ENCODE assay signal across 10 cellular contexts in the genomic region with DNA sequence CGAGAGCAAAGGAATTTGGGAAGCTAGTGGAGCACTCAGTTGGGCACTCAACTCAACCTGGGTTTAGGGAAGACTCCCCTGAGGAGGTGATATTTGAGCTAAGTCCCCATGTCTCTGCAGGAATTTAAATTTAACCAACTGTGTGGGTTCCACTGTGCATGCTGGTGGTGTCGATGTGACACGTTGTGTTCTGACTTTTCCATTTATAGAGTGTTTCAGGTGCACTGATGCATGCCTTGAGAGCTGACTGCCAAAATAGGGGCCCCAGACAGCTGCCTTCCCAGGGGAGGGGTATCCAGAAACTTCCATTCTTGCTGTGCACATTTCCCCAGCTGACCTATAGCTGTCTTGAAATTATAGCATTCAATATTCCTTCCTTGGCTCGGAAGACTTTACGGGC.
"Had no signal": no experiment of that assay in that cellular context is flagged by ENCODE, and none has a peak within 500 bp of the region (broad histone marks: within the 10 kb centered on the region; RNA-seq: fewer than 3 reads in every experiment).

No MANE protein-coding gene starts in this region.

- H3K27ac ChIP-seq: epithelial cell of prostate, gastroesophageal sphincter, neutrophil, WERI-Rb-1 had no signal

- DNase-seq: activated CD4-positive, alpha-beta T cell treated with anti-CD3 and anti-CD28 coated beads for 4 hours; amniotic stem cell; effector memory CD4-positive, alpha-beta T cell; stimulated activated CD4-positive, alpha-beta T cell treated with anti-CD3 and anti-CD28 coated beads, Interleukin-15, amount 100 ng/mL, for 24 hours; stimulated activated CD4-positive, alpha-beta T cell treated with anti-CD3 and anti-CD28 coated beads, Interleukin-4, amount 100 ng/mL, for 24 hours; T-helper 9 cell; WERI-Rb-1 had no signal

- H3K36me3 ChIP-seq: gastroesophageal sphincter, neutrophil, WERI-Rb-1 had no signal

- H3K4me3 ChIP-seq: gastroesophageal sphincter had no signal

- H3K9me3 ChIP-seq: neutrophil had no signal

- ATAC-seq: gastroesophageal sphincter had no signal

- H3K27me3 ChIP-seq: gastroesophageal sphincter, neutrophil had no signal

- H3K4me1 ChIP-seq: gastroesophageal sphincter had no signal
